9 cellular contexts compared by ENCODE assay signal in the genomic region with DNA sequence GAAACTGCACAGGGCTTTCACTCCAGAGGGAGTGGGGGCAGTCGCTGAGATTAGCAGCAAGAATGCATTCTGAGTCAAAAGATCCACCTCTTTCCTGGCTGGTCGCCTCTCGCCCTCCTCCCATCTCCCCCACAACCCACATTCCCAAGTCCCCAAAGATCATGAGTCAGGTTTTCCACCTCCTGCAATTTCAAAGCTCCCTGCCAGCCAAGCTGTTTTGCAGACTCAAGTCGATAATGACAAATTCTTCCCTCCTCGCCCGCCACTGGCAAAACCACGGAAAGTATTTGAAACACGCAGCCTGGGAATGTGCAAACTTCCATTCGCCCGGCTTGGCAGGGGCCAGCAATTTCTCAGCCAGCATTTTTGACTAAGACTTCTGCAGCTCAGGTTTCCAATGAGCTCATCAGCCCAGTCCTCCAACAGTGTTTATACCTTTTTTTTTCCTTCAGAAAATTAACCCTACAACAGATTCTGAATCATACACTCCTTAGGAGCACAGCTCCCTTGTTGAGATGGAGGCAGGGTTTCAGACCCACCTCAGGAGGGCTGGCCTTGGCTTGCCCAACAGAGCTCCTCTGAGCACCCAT.
DNase-seq lines count a peak whose midpoint lies in the region; ATAC-seq and TF ChIP-seq lines count a peak whose summit lies in the region.
"Had no signal": no experiment of that assay in that cellular context is flagged by ENCODE, and none has a peak within 500 bp of the region (broad histone marks: within the 10 kb centered on the region; RNA-seq: fewer than 3 reads in every experiment).

No MANE protein-coding gene starts in this region.

- DNase-seq in AG04450 (ENCODE audit: low read depth, low spot score) (peak; percentile 99), NCI-H1048 (lab: John Stamatoyannopoulos, UW) (peak; percentile 50), dermis blood vessel endothelial cell (peak; percentile 100), transverse colon (peak; percentile 71), SK-N-DZ (ENCODE audit: low spot score) (no peak), T-cell (no peak)

- H3K9ac ChIP-seq in liver (ENCODE audit: low read depth in 1 of 2, low read length in 2 of 2) = no peak overlapping the region

- H3K27me3 Mint-ChIP-seq in T-cell = peaks cover 0 to 9% of the 10 kb centered on the region in 2 donors

- H3K4me3 ChIP-seq in AG04450 (ENCODE audit: low read depth, low read length) = no peak overlapping the region
- no peak overlapping the region for H3K4me3 ChIP-seq in liver (ENCODE audit: low read depth in 1 of 3, low read length in 3 of 3)
- no peak overlapping the region for H3K4me3 ChIP-seq in transverse colon

- in situ Hi-C loops in transverse colon (cut with MboI; ENCODE audit: low pct_ligation_motif_present in 1 of 4, low pct_unique_long_range_greater_than_20kb in 1 of 4, low sequenced_read_pairs in 3 of 4) = no loop called here

- ATAC-seq in GM18498 (IDR thresholded peaks at IDR 0.05; ENCODE audit: unreplicated experiment) = no peak
- no peak for ATAC-seq in T-cell (replicated peaks in 1 of 4)
- ATAC-seq: activated naive CD4-positive, alpha-beta T cell treated with anti-CD3 and anti-CD28 coated beads, Interleukin-2, amount 50 U/mL, for 72 hours had no signal

- no peaks in the 10 kb centered on the region for H3K36me3 ChIP-seq in liver (ENCODE audit: control insufficient read depth in 4 of 4, insufficient read depth in 3 of 4, low read depth in 1 of 4, low read length in 3 of 4)
- no peaks in the 10 kb centered on the region for H3K36me3 ChIP-seq in transverse colon

- H3K27ac ChIP-seq in AG04450 (ENCODE audit: low read depth, low read length) (peak overlapping the region; percentile 70), liver (ENCODE audit: low read depth in 1 of 2, low read length in 2 of 2) (no peak overlapping the region), transverse colon (peak overlapping the region; percentile 61 to 88 (median 80))

- H3K9me3 ChIP-seq in AG04450 (ENCODE audit: control insufficient read depth, insufficient read depth, low read length) (peaks cover 19% of the 10 kb centered on the region), liver (ENCODE audit: control insufficient read depth in 4 of 4, low read length in 3 of 4) (no peaks in the 10 kb centered on the region), transverse colon (no peaks in the 10 kb centered on the region)

- TF ChIP-seq POLR2A in transverse colon (IDR thresholded peaks at IDR 0.05) = no peak

- no peak overlapping the region for H3K4me3 Mint-ChIP-seq in T-cell

- intact Hi-C loops in transverse colon (cut with DNase I; ENCODE audit: low total_unique reads) = no loop called here

- H3K4me1 ChIP-seq in liver (ENCODE audit: control insufficient read depth in 4 of 4, insufficient read depth in 4 of 4, low read length in 3 of 4) = peaks cover 0 to 8% (median 4%) of the 10 kb centered on the region in 4 donors
- peaks cover 7 to 16% (median 12%) of the 10 kb centered on the region in 4 donors for H3K4me1 ChIP-seq in transverse colon

- no peak for TF ChIP-seq RAD21 in liver (IDR thresholded peaks at IDR 0.05)

- peak; percentile 64 for TF ChIP-seq EP300 in transverse colon (IDR thresholded peaks at IDR 0.05; ENCODE audit: low read depth)

- no peak overlapping the region for H3K27ac Mint-ChIP-seq in T-cell

- no peaks in the 10 kb centered on the region for H3K27me3 ChIP-seq in AG04450 (ENCODE audit: control insufficient read depth, insufficient read depth, low read length)
- no peaks in the 10 kb centered on the region for H3K27me3 ChIP-seq in liver (ENCODE audit: control insufficient read depth in 4 of 4, insufficient read depth in 4 of 4, low read length in 3 of 4)
- no peaks in the 10 kb centered on the region for H3K27me3 ChIP-seq in transverse colon

- POLR2A ChIA-PET in AG04450 (lab: Yijun Ruan, JAX) (interaction anchor here (0.6 to 1.3 kb wide), 13 partner anchors 10 to 183 kb away, joined by 3 to 8 read pairs (median 3); partner anchors contain the start of gene SMAD6), T-cell (lab: Charles Lee) (no interaction called here)

- no peaks in the 10 kb centered on the region for H3K36me3 Mint-ChIP-seq in T-cell

- CTCF ChIA-PET in AG04450 (lab: Charles Lee) (interaction anchor here (0.6 to 2.2 kb wide), 3 partner anchors 32 to 265 kb away, joined by 3 to 9 read pairs (median 4); no protein-coding TSS in a partner anchor), T-cell (lab: Charles Lee) (no interaction called here)

- no peak for TF ChIP-seq CTCF in AG04450 (IDR thresholded peaks at IDR 0.05; ENCODE audit: low read depth, low read length)
- no peak for TF ChIP-seq CTCF in liver (IDR thresholded peaks at IDR 0.05; ENCODE audit: low read depth, low read length, missing input control)
- TF ChIP-seq CTCF in transverse colon (IDR thresholded peaks at IDR 0.05) = no peak

- 31% methylated on average over 10 of the region's 10 CpGs for WGBS in liver
- WGBS in transverse colon (ENCODE audit: low coverage in 1 of 2), 2 donors = 34 to 48% methylated on average over 9 to 10 of the region's 10 CpGs

- H3K4me1 Mint-ChIP-seq in T-cell = no peaks in the 10 kb centered on the region

- H3K9me3 Mint-ChIP-seq in T-cell = peaks cover 0 to 4% (median 0%) of the 10 kb centered on the region in 3 donors
- H3K9me3 Mint-ChIP-seq: activated naive CD4-positive, alpha-beta T cell treated with anti-CD3 and anti-CD28 coated beads, Interleukin-2, amount 50 U/mL, for 72 hours had no signal

TF ChIP-seq in liver, 16 proteins besides CTCF, POLR2A, EP300 and RAD21:
- TF ChIP-seq GABPA (IDR thresholded peaks at IDR 0.05 in 1 of 2, conservative IDR thresholded peaks at IDR 0.05 in 1 of 2) (no peak), SP1 (IDR thresholded peaks at IDR 0.05) (peak; percentile 53), JUND (IDR thresholded peaks at IDR 0.05) (peak; percentile 97 to 98), FOXA1 (IDR thresholded peaks at IDR 0.05) (no peak), HNF4A (conservative IDR thresholded peaks at IDR 0.05) (no peak), FOXA2 (IDR thresholded peaks at IDR 0.05) (no peak), YY1 (IDR thresholded peaks at IDR 0.05) (no peak), MAX (IDR thresholded peaks at IDR 0.05) (no peak), EGR1 (IDR thresholded peaks at IDR 0.05; ENCODE audit: low read depth in 2 of 2) (no peak), NR2F2 (IDR thresholded peaks at IDR 0.05) (peak; percentile 61), RXRA (IDR thresholded peaks at IDR 0.05) (peak in 1 of 2 donors; percentile 37), TAF1 (conservative IDR thresholded peaks at IDR 0.05) (no peak), HNF4G (IDR thresholded peaks at IDR 0.05) (no peak)
- TF ChIP-seq, protein P1, sequence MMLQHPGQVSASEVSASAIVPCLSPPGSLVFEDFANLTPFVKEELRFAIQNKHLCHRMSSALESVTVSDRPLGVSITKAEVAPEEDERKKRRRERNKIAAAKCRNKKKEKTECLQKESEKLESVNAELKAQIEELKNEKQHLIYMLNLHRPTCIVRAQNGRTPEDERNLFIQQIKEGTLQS (IDR thresholded peaks at IDR 0.05) = no peak
- TF ChIP-seq, protein P2, sequence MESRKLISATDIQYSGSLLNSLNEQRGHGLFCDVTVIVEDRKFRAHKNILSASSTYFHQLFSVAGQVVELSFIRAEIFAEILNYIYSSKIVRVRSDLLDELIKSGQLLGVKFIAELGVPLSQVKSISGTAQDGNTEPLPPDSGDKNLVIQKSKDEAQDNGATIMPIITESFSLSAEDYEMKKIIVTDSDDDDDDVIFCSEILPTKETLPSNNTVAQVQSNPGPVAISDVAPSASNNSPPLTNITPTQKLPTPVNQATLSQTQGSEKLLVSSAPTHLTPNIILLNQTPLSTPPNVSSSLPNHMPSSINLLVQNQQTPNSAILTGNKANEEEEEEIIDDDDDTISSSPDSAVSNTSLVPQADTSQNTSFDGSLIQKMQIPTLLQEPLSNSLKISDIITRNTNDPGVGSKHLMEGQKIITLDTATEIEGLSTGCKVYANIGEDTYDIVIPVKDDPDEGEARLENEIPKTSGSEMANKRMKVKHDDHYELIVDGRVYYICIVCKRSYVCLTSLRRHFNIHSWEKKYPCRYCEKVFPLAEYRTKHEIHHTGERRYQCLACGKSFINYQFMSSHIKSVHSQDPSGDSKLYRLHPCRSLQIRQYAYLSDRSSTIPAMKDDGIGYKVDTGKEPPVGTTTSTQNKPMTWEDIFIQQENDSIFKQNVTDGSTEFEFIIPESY (IDR thresholded peaks at IDR 0.05) = no peak
- TF ChIP-seq, protein P3, sequence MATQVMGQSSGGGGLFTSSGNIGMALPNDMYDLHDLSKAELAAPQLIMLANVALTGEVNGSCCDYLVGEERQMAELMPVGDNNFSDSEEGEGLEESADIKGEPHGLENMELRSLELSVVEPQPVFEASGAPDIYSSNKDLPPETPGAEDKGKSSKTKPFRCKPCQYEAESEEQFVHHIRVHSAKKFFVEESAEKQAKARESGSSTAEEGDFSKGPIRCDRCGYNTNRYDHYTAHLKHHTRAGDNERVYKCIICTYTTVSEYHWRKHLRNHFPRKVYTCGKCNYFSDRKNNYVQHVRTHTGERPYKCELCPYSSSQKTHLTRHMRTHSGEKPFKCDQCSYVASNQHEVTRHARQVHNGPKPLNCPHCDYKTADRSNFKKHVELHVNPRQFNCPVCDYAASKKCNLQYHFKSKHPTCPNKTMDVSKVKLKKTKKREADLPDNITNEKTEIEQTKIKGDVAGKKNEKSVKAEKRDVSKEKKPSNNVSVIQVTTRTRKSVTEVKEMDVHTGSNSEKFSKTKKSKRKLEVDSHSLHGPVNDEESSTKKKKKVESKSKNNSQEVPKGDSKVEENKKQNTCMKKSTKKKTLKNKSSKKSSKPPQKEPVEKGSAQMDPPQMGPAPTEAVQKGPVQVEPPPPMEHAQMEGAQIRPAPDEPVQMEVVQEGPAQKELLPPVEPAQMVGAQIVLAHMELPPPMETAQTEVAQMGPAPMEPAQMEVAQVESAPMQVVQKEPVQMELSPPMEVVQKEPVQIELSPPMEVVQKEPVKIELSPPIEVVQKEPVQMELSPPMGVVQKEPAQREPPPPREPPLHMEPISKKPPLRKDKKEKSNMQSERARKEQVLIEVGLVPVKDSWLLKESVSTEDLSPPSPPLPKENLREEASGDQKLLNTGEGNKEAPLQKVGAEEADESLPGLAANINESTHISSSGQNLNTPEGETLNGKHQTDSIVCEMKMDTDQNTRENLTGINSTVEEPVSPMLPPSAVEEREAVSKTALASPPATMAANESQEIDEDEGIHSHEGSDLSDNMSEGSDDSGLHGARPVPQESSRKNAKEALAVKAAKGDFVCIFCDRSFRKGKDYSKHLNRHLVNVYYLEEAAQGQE (IDR thresholded peaks at IDR 0.05) = no peak

Comparison
In these comparisons a context has a peak if more than half of its experiments do, and no peak if none do; other contexts are left out.
1. DNase-seq: peak in AG04450 (single experiment), NCI-H1048 (single experiment), dermis blood vessel endothelial cell (single experiment) and transverse colon (single experiment); none in SK-N-DZ (single experiment) and T-cell (0 of 34).
2. H3K27ac ChIP-seq: peak in AG04450 (single experiment) and transverse colon (4 of 4); none in liver (0 of 2).